In genomic region chr6:130116273-130116672, GRCh38 we compare ENCODE assay signal across 1 cellular context.
TF ChIP-seq lines count a peak whose summit lies in the region.

No MANE protein-coding gene starts in this region.

TF ChIP-seq in SK-N-SH, 30 proteins besides CTCF, POLR2A, EP300 and RAD21 (continued from another document):
- TF ChIP-seq EZH2phosphoT487 (IDR thresholded peaks at IDR 0.05; ENCODE audit: borderline replicate concordance, low read depth) = no peak
- TF ChIP-seq TCF12 (IDR thresholded peaks at IDR 0.05) = no peak
